21 cellular contexts compared by ENCODE assay signal in genomic region chr1:88013485-88013884, GRCh38.
DNase-seq lines count a peak whose midpoint lies in the region; ATAC-seq, FAIRE-seq and TF ChIP-seq lines count a peak whose summit lies in the region.
"Had no signal": no experiment of that assay in that cellular context is flagged by ENCODE, and none has a peak within 500 bp of the region (broad histone marks: within the 10 kb centered on the region; RNA-seq: fewer than 3 reads in every experiment).

No MANE protein-coding gene starts in this region.

- no peaks in the 10 kb centered on the region for H3F3A ChIP-seq in PC-3 (ENCODE audit: low read length, unreplicated experiment)

- no peak overlapping the region for H3K9ac ChIP-seq in PC-3 (ENCODE audit: low read length)
- H3K9ac ChIP-seq in endothelial cell of umbilical vein (replicated peaks; ENCODE audit: extremely low read depth, insufficient read depth, low read length), result no peak overlapping the region
- H3K9ac ChIP-seq in keratinocyte (ENCODE audit: control insufficient read depth, extremely low read depth, insufficient read depth, low read length), result no peak overlapping the region

- H3K4me3 ChIP-seq in PC-3 (ENCODE audit: low read length), result no peak overlapping the region
- H3K4me3 ChIP-seq in endothelial cell of umbilical vein (replicated peaks in 1 of 3; ENCODE audit: insufficient read depth in 1 of 3, low read depth in 1 of 3, low read length in 3 of 3), result no peak overlapping the region
- H3K4me3 ChIP-seq in keratinocyte (ENCODE audit: control insufficient read depth in 2 of 3, extremely low read depth in 1 of 3, insufficient read depth in 2 of 3, low read depth in 1 of 3, low read length in 3 of 3), result no peak overlapping the region
- H3K4me3 ChIP-seq: A549, K562 had no signal

- H4K20me1 ChIP-seq in PC-3 (ENCODE audit: low read length) (no peaks in the 10 kb centered on the region), endothelial cell of umbilical vein (replicated peaks; ENCODE audit: control insufficient read depth, extremely low read depth, insufficient read depth, low read length) (no peaks in the 10 kb centered on the region), keratinocyte (ENCODE audit: control insufficient read depth, extremely low read depth, insufficient read depth, low read length) (no peaks in the 10 kb centered on the region)

- no peaks in the 10 kb centered on the region for H3K9me3 Mint-ChIP-seq in CD4-positive, alpha-beta T cell

- H3K79me2 ChIP-seq in PC-3 (ENCODE audit: low read length) (no peaks in the 10 kb centered on the region), endothelial cell of umbilical vein (ENCODE audit: control insufficient read depth, insufficient read depth, low read length) (no peaks in the 10 kb centered on the region), keratinocyte (ENCODE audit: control insufficient read depth, insufficient read depth, low read length) (no peaks in the 10 kb centered on the region)

- no peaks in the 10 kb centered on the region for H3K36me3 Mint-ChIP-seq in CD4-positive, alpha-beta T cell (ENCODE audit: low read depth)

- BruUV-seq in PC-3 (replicated peaks; lab: Mats Ljungman, UMichigan) (no TSS peak), endothelial cell of umbilical vein (replicated peaks; lab: Mats Ljungman, UMichigan) (no TSS peak)

- H3K9me2 ChIP-seq in PC-3 (replicated peaks; ENCODE audit: low read length), result no peaks in the 10 kb centered on the region

- H3K36me3 ChIP-seq in PC-3 (ENCODE audit: low read depth, low read length), result no peaks in the 10 kb centered on the region
- no peaks in the 10 kb centered on the region for H3K36me3 ChIP-seq in endothelial cell of umbilical vein (ENCODE audit: control insufficient read depth in 2 of 2, extremely low read depth in 1 of 2, insufficient read depth in 2 of 2, low read length in 2 of 2)
- no peaks in the 10 kb centered on the region for H3K36me3 ChIP-seq in keratinocyte (ENCODE audit: control insufficient read depth in 2 of 2, extremely low read depth in 1 of 2, insufficient read depth in 2 of 2, low read length in 2 of 2)
- H3K36me3 ChIP-seq: BE2C had no signal

- no peaks in the 10 kb centered on the region for H3K4me1 Mint-ChIP-seq in CD4-positive, alpha-beta T cell (ENCODE audit: low read depth)

- dilution Hi-C loops in endothelial cell of umbilical vein (cut with MboI; ENCODE audit: extremely low pct_ligation_motif_present, low sequenced_read_pairs), result no loop called here
- dilution Hi-C loops in keratinocyte (cut with MboI; ENCODE audit: extremely low pct_ligation_motif_present, low sequenced_read_pairs), result no loop called here

- H3K27me3 ChIP-seq in PC-3 (ENCODE audit: low read length) (no peaks in the 10 kb centered on the region), endothelial cell of umbilical vein (ENCODE audit: control insufficient read depth in 2 of 2, insufficient read depth in 2 of 2, low read length in 2 of 2) (no peaks in the 10 kb centered on the region), keratinocyte (ENCODE audit: control insufficient read depth, extremely low read depth, insufficient read depth, low read length) (no peaks in the 10 kb centered on the region)
- peaks cover 8% of the 10 kb centered on the region for H3K27me3 ChIP-seq in CD4-positive, alpha-beta T cell (ENCODE audit: control insufficient read depth, insufficient read depth, low read length)
- H3K27me3 ChIP-seq: BE2C had no signal

- H3K4me3 Mint-ChIP-seq in CD4-positive, alpha-beta T cell, result no peak overlapping the region

- POLR2A ChIA-PET in PC-3 (lab: Charles Lee; ENCODE audit: unreplicated experiment) (no interaction called here), endothelial cell of umbilical vein (lab: Charles Lee) (no interaction called here)
- POLR2A ChIA-PET in CD4-positive, alpha-beta T cell (lab: Charles Lee), result no interaction called here

- peak overlapping the region; percentile 21; the same call in 1 of the 2 replicates for H3K4me2 ChIP-seq in PC-3 (ENCODE audit: low read length)
- peak overlapping the region; percentile 25 for H3K4me2 ChIP-seq in endothelial cell of umbilical vein (ENCODE audit: insufficient read depth, low read length)
- H3K4me2 ChIP-seq in keratinocyte (ENCODE audit: control insufficient read depth, extremely low read depth, insufficient read depth, low read depth, low read length), result no peak overlapping the region
- H3K4me2 ChIP-seq: A549 had no signal

- H3K4me1 ChIP-seq in PC-3 (ENCODE audit: insufficient read depth, low read length), result peaks cover 23% of the 10 kb centered on the region
- H3K4me1 ChIP-seq in endothelial cell of umbilical vein (ENCODE audit: control insufficient read depth, extremely low read depth, insufficient read depth, low read length), result peaks cover 19% of the 10 kb centered on the region
- H3K4me1 ChIP-seq in keratinocyte (ENCODE audit: control insufficient read depth, extremely low read depth, insufficient read depth, low read length), result peaks cover 19% of the 10 kb centered on the region
- H3K4me1 ChIP-seq: BE2C had no signal

- CTCF ChIA-PET in PC-3 (lab: Charles Lee), result no interaction called here
- CTCF ChIA-PET in endothelial cell of umbilical vein (lab: Charles Lee), result interaction anchor here (0.8 to 1.9 kb wide), 3 partner anchors 8 to 48 kb away, joined by 3 to 7 read pairs (median 6); no protein-coding TSS in a partner anchor
- CTCF ChIA-PET in CD4-positive, alpha-beta T cell (lab: Charles Lee), result no interaction called here

- no peak overlapping the region for H3K27ac ChIP-seq in PC-3 (ENCODE audit: low read length)
- no peak overlapping the region for H3K27ac ChIP-seq in endothelial cell of umbilical vein (ENCODE audit: insufficient read depth, low read depth, low read length)
- peak overlapping the region; percentile 19 for H3K27ac ChIP-seq in keratinocyte (ENCODE audit: control insufficient read depth, insufficient read depth, low read length)
- H3K27ac ChIP-seq in CD4-positive, alpha-beta T cell (ENCODE audit: low read depth, low read length), result no peak overlapping the region
- H3K27ac ChIP-seq: A549 had no signal

- H3K27me3 Mint-ChIP-seq in CD4-positive, alpha-beta T cell, result peaks cover 8% of the 10 kb centered on the region

- ATAC-seq in PC-3 (peak; percentile 80), omental fat pad (ENCODE audit: low FRiP score) (no peak)
- no peak for ATAC-seq in CD4-positive, alpha-beta T cell (ENCODE audit: poor library complexity)
- ATAC-seq: A549, HepG2, K562 had no signal

- TF ChIP-seq POLR2A in endothelial cell of umbilical vein (IDR thresholded peaks at IDR 0.05; ENCODE audit: low read depth, low read length), result no peak

- intact Hi-C loops in PC-3 (cut with micrococcal nuclease), result no loop called here
- intact Hi-C loops in endothelial cell of umbilical vein (cut with micrococcal nuclease), result no loop called here
- intact Hi-C loops in CD4-positive, alpha-beta T cell (cut with DNase I, micrococcal nuclease), result no loop called here
- intact Hi-C loops in head of caudate nucleus (cut with DNase I), result no loop called here

- FAIRE-seq in endothelial cell of umbilical vein (lab: Jason Lieb, UNC) (peak; percentile 82), keratinocyte (lab: Jason Lieb, UNC) (peak; percentile 32)
- FAIRE-seq: A549, HepG2, K562, RCC 7860 had no signal

- no peaks in the 10 kb centered on the region for H3K9me1 ChIP-seq in endothelial cell of umbilical vein (replicated peaks; ENCODE audit: control insufficient read depth, extremely low read depth, insufficient read depth, low read length)
- H3K9me1 ChIP-seq in keratinocyte (ENCODE audit: control insufficient read depth, extremely low read depth, insufficient read depth, low read length), result no peaks in the 10 kb centered on the region

- DNase-seq in ELR (ENCODE audit: low read depth), result peak; percentile 28
- peak; percentile 54 for DNase-seq in PC-3
- DNase-seq in endothelial cell of umbilical vein (ENCODE audit: low read depth, low spot score), result peak; percentile 73
- DNase-seq in keratinocyte (ENCODE audit: low read depth, low spot score), result no peak
- DNase-seq in omental fat pad (ENCODE audit: low spot score), result no peak
- DNase-seq in CD4-positive, alpha-beta T cell, result no peak
- no peak for DNase-seq in head of caudate nucleus
- DNase-seq: BE2C, EL, H7, NCI-H1092 treated with DMSO at 0.1 percent for 48 hours, NCI-H1436 treated with DMSO at 0.1 percent for 48 hours, NCI-H2029, NCI-H2227 treated with DMSO at 0.1 percent for 48 hours, NCI-H510A treated with DMSO at 0.1 percent for 48 hours, NCI-H748 treated with DMSO at 0.1 percent for 48 hours, Right ventricle myocardium superior had no signal

- H3K27ac Mint-ChIP-seq in CD4-positive, alpha-beta T cell, result no peak overlapping the region

- H3K9me3 ChIP-seq in PC-3 (ENCODE audit: low read length) (no peaks in the 10 kb centered on the region), endothelial cell of umbilical vein (replicated peaks; ENCODE audit: control insufficient read depth, insufficient read depth, low read length) (no peaks in the 10 kb centered on the region), keratinocyte (ENCODE audit: control insufficient read depth, low read depth, low read length) (no peaks in the 10 kb centered on the region)
- H3K9me3 ChIP-seq in CD4-positive, alpha-beta T cell (ENCODE audit: control insufficient read depth, low read length), result no peaks in the 10 kb centered on the region
- H3K9me3 ChIP-seq: A549, BE2C had no signal

- H2AFZ ChIP-seq in PC-3 (ENCODE audit: low read length), result no peak overlapping the region
- no peak overlapping the region for H2AFZ ChIP-seq in endothelial cell of umbilical vein (ENCODE audit: low read depth, low read length)
- no peak overlapping the region for H2AFZ ChIP-seq in keratinocyte (ENCODE audit: control insufficient read depth, low read length)

- TF ChIP-seq CTCF in PC-3 (conservative IDR thresholded peaks at IDR 0.05; ENCODE audit: low read depth, low read length) (no peak), endothelial cell of umbilical vein (IDR thresholded peaks at IDR 0.05; ENCODE audit: extremely low read depth in 1 of 2, insufficient read depth in 1 of 2, low read depth in 1 of 2, low read length in 2 of 2) (no peak), keratinocyte (optimal IDR thresholded peaks at IDR 0.05 in 1 of 3, IDR thresholded peaks at IDR 0.05 in 1 of 3, conservative IDR thresholded peaks at IDR 0.05 in 1 of 3; ENCODE audit: extremely low read depth in 1 of 3, insufficient read depth in 2 of 3, low read length in 3 of 3) (no peak), omental fat pad (IDR thresholded peaks at IDR 0.05) (no peak)
- TF ChIP-seq CTCF in CD4-positive, alpha-beta T cell (IDR thresholded peaks at IDR 0.05), result no peak

TF ChIP-seq in endothelial cell of umbilical vein, 7 proteins besides CTCF, POLR2A, EP300 and RAD21 (continues in another document):
- TF ChIP-seq JUN (IDR thresholded peaks at IDR 0.05; ENCODE audit: borderline replicate concordance, insufficient read depth, insufficient read length, low read depth) (peak; percentile 58), GATA2 (IDR thresholded peaks at IDR 0.05; ENCODE audit: insufficient read depth, insufficient read length, low read depth, low read length) (peak; percentile 75), EZH2 (IDR thresholded peaks at IDR 0.05; ENCODE audit: borderline replicate concordance, low read depth, low read length, severe bottlenecking) (no peak), MYC (IDR thresholded peaks at IDR 0.05; ENCODE audit: low read depth, low read length) (no peak), POLR2AphosphoS5 (IDR thresholded peaks at IDR 0.05; ENCODE audit: insufficient read depth, low read depth, low read length) (no peak)

Comparison
In these comparisons a context has a peak if more than half of its experiments do, and no peak if none do; other contexts are left out.
1. DNase-seq: peak in ELR (single experiment), PC-3 (single experiment) and endothelial cell of umbilical vein (single experiment); none in keratinocyte (single experiment), omental fat pad (single experiment), CD4-positive, alpha-beta T cell (0 of 10) and head of caudate nucleus (0 of 42).